ENCODE assay signal across 25 cellular contexts in genomic region chr11:131966667-131967066, GRCh38.
A peak's percentile ranks its signal among the peaks of the same experiment; 100 is the strongest.
DNase-seq lines count a peak whose midpoint lies in the region; ATAC-seq, FAIRE-seq and TF ChIP-seq lines count a peak whose summit lies in the region.
"Had no signal": no experiment of that assay in that cellular context is flagged by ENCODE, and none has a peak within 500 bp of the region (broad histone marks: within the 10 kb centered on the region; RNA-seq: fewer than 3 reads in every experiment).

No MANE protein-coding gene starts in this region.

- H3K23ac ChIP-seq in H1 (ENCODE audit: insufficient read length) (no peak overlapping the region), trophoblast cell (ENCODE audit: low read length) (peak overlapping the region; percentile 27)

- H3K4me3 ChIP-seq in right atrium auricular region (no peak overlapping the region), H1 (ENCODE audit: extremely low read depth in 1 of 4, insufficient read depth in 2 of 4, low read depth in 3 of 4, low read length in 4 of 4) (no peak overlapping the region), trophoblast cell (ENCODE audit: low read depth, low read length) (no peak overlapping the region)
- H3K4me3 ChIP-seq: A549; BLaER1 treated with 17β-estradiol and CSF1 and Interleukin-3, amounts not matched to agents 10 nM and 100 nM; GM12878; GM23248; HAP-1 had no signal

- TF ChIP-seq RAD21 in H1 (IDR thresholded peaks at IDR 0.05 in 1 of 2, conservative IDR thresholded peaks at IDR 0.05 in 1 of 2; ENCODE audit: low read depth in 2 of 2, low read length in 2 of 2): no peak

- H3K14ac ChIP-seq in H1 (ENCODE audit: insufficient read length) (no peak overlapping the region), trophoblast cell (ENCODE audit: low read length) (no peak overlapping the region)

- H2BK20ac ChIP-seq in H1 (ENCODE audit: low read length): no peak overlapping the region

- H2BK12ac ChIP-seq in H1 (ENCODE audit: low read depth, low read length) (no peak overlapping the region), trophoblast cell (ENCODE audit: low read length) (no peak overlapping the region)

- H3K4me1 ChIP-seq in right atrium auricular region (peaks cover 0 to 10% of the 10 kb centered on the region in 2 donors), H1 (replicated peaks in 1 of 4; ENCODE audit: control insufficient read depth in 3 of 4, insufficient read depth in 4 of 4, low read length in 3 of 4) (peaks cover 0 to 2% (median under 1%) of the 10 kb centered on the region in 4 experiments; a peak in 2 of 7 replicates), trophoblast cell (ENCODE audit: control insufficient read depth in 1 of 2, insufficient read depth in 2 of 2, low read length in 2 of 2) (no peaks in the 10 kb centered on the region)
- H3K4me1 ChIP-seq: A549, BE2C, HAP-1 had no signal

- H3K27ac ChIP-seq in right atrium auricular region (peak overlapping the region; percentile 31 to 70), H1 (ENCODE audit: low read depth, low read length) (no peak overlapping the region), trophoblast cell (ENCODE audit: low read depth, low read length) (no peak overlapping the region)
- H3K27ac ChIP-seq: A549; BLaER1 treated with 17β-estradiol and CSF1 and Interleukin-3, amounts not matched to agents 10 nM and 100 nM; GM23248 had no signal

- WGBS in H1 (ENCODE audit: extremely low coverage in 1 of 2, insufficient coverage in 1 of 2, insufficient read length in 1 of 2, insufficient replicate concordance in 2 of 2, low coverage in 1 of 2, low lambda C conversion rate in 2 of 2, missing lambda C conversion rate in 1 of 2), 2 experiments: 97% methylated on average over 2 of the region's 2 CpGs; no CpG with 5 or more reads in 1 of the 2 experiments
- no CpG with 5 or more reads among the region's 2 CpGs for WGBS in trophoblast cell (ENCODE audit: extremely low coverage, insufficient coverage, insufficient read length)

- H4K20me1 ChIP-seq in H1 (replicated peaks in 1 of 2; ENCODE audit: control insufficient read depth in 1 of 2, insufficient read depth in 2 of 2, low read length in 2 of 2): no peaks in the 10 kb centered on the region
- H4K20me1 ChIP-seq: BLaER1 treated with 17β-estradiol and CSF1 and Interleukin-3, amounts not matched to agents 10 nM and 100 nM had no signal

- no peak overlapping the region for H2BK5ac ChIP-seq in H1 (ENCODE audit: low read depth, low read length)
- H2BK5ac ChIP-seq in trophoblast cell (ENCODE audit: low read depth, low read length, poor library complexity): no peak overlapping the region

- no peak for TF ChIP-seq CTCF in right atrium auricular region (IDR thresholded peaks at IDR 0.05)
- TF ChIP-seq CTCF in H1 (IDR thresholded peaks at IDR 0.05; ENCODE audit: control extremely low read depth in 1 of 3, insufficient read depth in 1 of 3, low read depth in 1 of 3, low read length in 3 of 3): no peak

- H3K9me3 ChIP-seq in right atrium auricular region (no peaks in the 10 kb centered on the region), H1 (ENCODE audit: insufficient read depth in 2 of 2, low read depth in 1 of 2, low read length in 1 of 2) (no peaks in the 10 kb centered on the region), trophoblast cell (ENCODE audit: insufficient read depth, low read depth, low read length) (no peaks in the 10 kb centered on the region)
- H3K9me3 ChIP-seq: A549; BLaER1 treated with 17β-estradiol and CSF1 and Interleukin-3, amounts not matched to agents 10 nM and 100 nM; HAP-1 had no signal

- FAIRE-seq in H1 (lab: Jason Lieb, UNC): no peak
- FAIRE-seq: A549, D721Med, GM12878, H54 had no signal

- CTCF ChIA-PET in H1 (lab: Charles Lee; ENCODE audit: partially characterized antibody): no interaction called here

- H2AFZ ChIP-seq in H1 (ENCODE audit: low read length) (no peak overlapping the region), trophoblast cell (ENCODE audit: insufficient read depth, low read length, poor library complexity) (no peak overlapping the region)
- H2AFZ ChIP-seq: GM23248 had no signal

- no peak for TF ChIP-seq POLR2A in H1 (IDR thresholded peaks at IDR 0.05; ENCODE audit: control extremely low read depth in 1 of 2, low read depth in 2 of 2, low read length in 2 of 2)

- H3K18ac ChIP-seq in H1 (ENCODE audit: extremely low read depth, low read length): no peak overlapping the region
- H3K18ac ChIP-seq in trophoblast cell (ENCODE audit: low read length): no peak overlapping the region

- H3K36me3 ChIP-seq in right atrium auricular region: no peaks in the 10 kb centered on the region
- no peaks in the 10 kb centered on the region for H3K36me3 ChIP-seq in H1 (ENCODE audit: control insufficient read depth in 2 of 4, insufficient read depth in 4 of 4, low read length in 3 of 4)
- no peaks in the 10 kb centered on the region for H3K36me3 ChIP-seq in trophoblast cell (ENCODE audit: control insufficient read depth in 1 of 2, insufficient read depth in 2 of 2, low read length in 2 of 2)
- H3K36me3 ChIP-seq: BE2C; BLaER1 treated with 17β-estradiol and CSF1 and Interleukin-3, amounts not matched to agents 10 nM and 100 nM; HAP-1 had no signal

- no peak overlapping the region for H2BK15ac ChIP-seq in H1 (ENCODE audit: low read length)

- H4K91ac ChIP-seq in H1 (replicated peaks; ENCODE audit: insufficient read length, low read length) (no peak overlapping the region), trophoblast cell (ENCODE audit: low read depth, low read length) (no peak overlapping the region)

- H2AK5ac ChIP-seq in H1 (ENCODE audit: low read depth, low read length) (peak overlapping the region; percentile 25; the same call in 1 of the 2 replicates), trophoblast cell (ENCODE audit: low read length) (no peak overlapping the region)

- peaks cover 4% of the 10 kb centered on the region; the same call in 1 of the 2 replicates for H3K79me1 ChIP-seq in H1 (ENCODE audit: low read depth, low read length)
- H3K79me1 ChIP-seq in trophoblast cell (ENCODE audit: low read length): no peaks in the 10 kb centered on the region

- H3K56ac ChIP-seq in H1 (replicated peaks; ENCODE audit: insufficient read length, low read depth, low read length): no peak overlapping the region

- H3K9ac ChIP-seq in H1 (replicated peaks in 1 of 4; ENCODE audit: extremely low read depth in 1 of 4, low read depth in 3 of 4, low read length in 3 of 4) (no peak overlapping the region), trophoblast cell (ENCODE audit: low read length) (peak overlapping the region; percentile 45)
- H3K9ac ChIP-seq: BLaER1 treated with 17β-estradiol and CSF1 and Interleukin-3, amounts not matched to agents 10 nM and 100 nM; GM23248 had no signal

- no peak overlapping the region for H4K8ac ChIP-seq in H1 (ENCODE audit: extremely low read depth, insufficient read depth, low read length)
- H4K8ac ChIP-seq in trophoblast cell (ENCODE audit: low read depth, low read length): no peak overlapping the region

- H3K79me2 ChIP-seq in H1 (ENCODE audit: control insufficient read depth in 1 of 2, insufficient read depth in 2 of 2, low read length in 2 of 2): no peaks in the 10 kb centered on the region
- H3K79me2 ChIP-seq in trophoblast cell (ENCODE audit: control insufficient read depth, insufficient read depth, low read length, poor library complexity): no peaks in the 10 kb centered on the region

- H3K23me2 ChIP-seq in H1 (ENCODE audit: low read depth, low read length): no peaks in the 10 kb centered on the region

- H3K4ac ChIP-seq in H1 (replicated peaks; ENCODE audit: insufficient read length, low read depth, low read length) (no peak overlapping the region), trophoblast cell (ENCODE audit: low read depth, low read length) (no peak overlapping the region)

- H2BK120ac ChIP-seq in H1 (replicated peaks; ENCODE audit: low read depth, low read length) (no peak overlapping the region), trophoblast cell (ENCODE audit: insufficient read depth, low read length, poor library complexity) (no peak overlapping the region)

- no peak overlapping the region for H4K5ac ChIP-seq in H1 (ENCODE audit: insufficient read length, low read depth, low read length)

- POLR2A ChIA-PET in H1 (lab: Charles Lee; ENCODE audit: partially characterized antibody): no interaction called here

- ATAC-seq in Right ventricle myocardium superior (ENCODE audit: poor library complexity) (no peak), GM18519 (IDR thresholded peaks at IDR 0.05; ENCODE audit: low FRiP score, unreplicated experiment) (no peak), GM18511 (IDR thresholded peaks at IDR 0.05; ENCODE audit: unreplicated experiment) (no peak)
- ATAC-seq: A549, GM12878 had no signal

- H3K4me2 ChIP-seq in H1 (ENCODE audit: insufficient read depth in 1 of 2, low read depth in 2 of 2, low read length in 2 of 2) (no peak overlapping the region), trophoblast cell (ENCODE audit: low read length) (no peak overlapping the region)
- H3K4me2 ChIP-seq: A549; BLaER1 treated with 17β-estradiol and CSF1 and Interleukin-3, amounts not matched to agents 10 nM and 100 nM had no signal

- DNase-seq in right atrium auricular region (ENCODE audit: low spot score) (no peak), Right ventricle myocardium superior (no peak), H1 (ENCODE audit: low read depth in 1 of 2, low spot score in 2 of 2) (no peak), trophoblast cell (no peak), NCI-H1048 (lab: John Stamatoyannopoulos, UW) (no peak)
- DNase-seq: 8988T; ACHN; AML-193; BE2C; CD4-positive, alpha-beta T cell; CD8-positive, alpha-beta memory T cell; DMS 273 treated with DMSO at 0.1 percent for 48 hours; DMS79; EL; GDM1; GM23248; HFFc6 had no signal

- TF ChIP-seq EP300 in H1 (IDR thresholded peaks at IDR 0.05; ENCODE audit: borderline replicate concordance in 1 of 2, low read depth in 2 of 2, low read length in 2 of 2): no peak

- intact Hi-C loops in Right ventricle myocardium superior (cut with DNase I): no loop called here

- H3K27me3 ChIP-seq in right atrium auricular region (no peaks in the 10 kb centered on the region), H1 (replicated peaks in 1 of 4; ENCODE audit: control insufficient read depth in 3 of 4, extremely low read depth in 1 of 4, insufficient read depth in 3 of 4, low read length in 3 of 4) (no peaks in the 10 kb centered on the region), trophoblast cell (ENCODE audit: insufficient read depth, low read length) (no peaks in the 10 kb centered on the region)
- H3K27me3 ChIP-seq: BE2C; BLaER1 treated with 17β-estradiol and CSF1 and Interleukin-3, amounts not matched to agents 10 nM and 100 nM had no signal

- no peak overlapping the region for H4K12ac ChIP-seq in trophoblast cell (ENCODE audit: low read depth, low read length)

TF ChIP-seq in H1, 55 proteins besides CTCF, POLR2A, EP300 and RAD21:
- TF ChIP-seq CBX8 (IDR thresholded peaks at IDR 0.05; ENCODE audit: borderline replicate concordance, low read depth, low read length) (no peak), TAF1 (IDR thresholded peaks at IDR 0.05; ENCODE audit: low read depth, low read length) (no peak)

Comparison
In these comparisons a context has a peak if more than half of its experiments do, and no peak if none do; other contexts are left out.
1. H3K27ac ChIP-seq: peak in right atrium auricular region (2 of 2); none in H1 (single experiment) and trophoblast cell (single experiment).